In the genomic region with DNA sequence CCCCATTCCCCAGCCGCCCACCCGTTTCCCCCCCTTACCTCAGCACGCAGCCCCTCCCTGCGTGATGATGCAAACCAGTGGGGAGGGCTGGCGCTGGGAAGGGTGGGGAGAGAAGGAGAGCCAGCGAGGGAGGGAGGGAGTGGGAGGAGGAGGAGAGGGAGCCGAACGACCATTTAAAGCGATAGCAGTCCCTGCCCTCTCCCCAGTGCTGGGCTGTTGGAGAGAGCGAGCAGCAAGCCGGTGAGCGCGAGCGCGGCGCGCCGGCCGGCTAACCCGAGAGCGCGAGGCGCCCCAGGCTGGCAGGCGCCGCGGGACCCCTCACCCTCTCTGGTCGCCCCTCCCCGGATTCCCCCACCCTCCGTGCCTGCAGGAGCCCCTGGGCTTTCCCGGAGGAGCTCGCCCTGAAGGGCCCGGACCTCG, we compare ENCODE assay signal across 13 cellular contexts. TPM values are rescaled to one million over a fixed set of nuclear protein-coding genes. Genes with fewer than 3 reads are reported as not detected.
A peak's percentile ranks its signal among the peaks of the same experiment; 100 is the strongest.
DNase-seq lines count a peak whose midpoint lies in the region; ATAC-seq and TF ChIP-seq lines count a peak whose summit lies in the region.
"Had no signal": no experiment of that assay in that cellular context is flagged by ENCODE, and none has a peak within 500 bp of the region (broad histone marks: within the 10 kb centered on the region; RNA-seq: fewer than 3 reads in every experiment).

A gene (plus strand): TSS at position 205 of the 420 bp plus-strand sequence.

- 0% methylated on average over 29 to 33 of the region's 33 CpGs for WGBS in ectodermal cell, 2 experiments
- WGBS in mesodermal cell (ENCODE audit: insufficient coverage in 2 of 2), 2 experiments: 0 to 1% methylated on average over 14 to 20 of the region's 33 CpGs
- 0 to 1% methylated on average over 31 to 33 of the region's 33 CpGs for WGBS in tibial nerve, 2 donors

- no peak for TF ChIP-seq POLR2A in tibial nerve (IDR thresholded peaks at IDR 0.05)

- ATAC-seq in HG03439 (IDR thresholded peaks at IDR 0.05; ENCODE audit: unreplicated experiment) (no peak), GM18909 (IDR thresholded peaks at IDR 0.05; ENCODE audit: poor library complexity, unreplicated experiment) (no peak)
- ATAC-seq: naive thymus-derived CD8-positive, alpha-beta T cell had no signal

- H3K27ac ChIP-seq in ectodermal cell (ENCODE audit: insufficient read depth, low read depth, low read length, poor library complexity, severe bottlenecking) (no peak within 1 kb of the TSS), mesodermal cell (ENCODE audit: low read depth, low read length, severe bottlenecking) (no peak within 1 kb of the TSS), tibial nerve (no peak within 1 kb of the TSS)
- H3K27ac ChIP-seq: RWPE1 had no signal

- H3K36me3 ChIP-seq in ectodermal cell (ENCODE audit: control insufficient read depth, insufficient read depth, low read length): no peaks in the 10 kb centered on the region
- H3K36me3 ChIP-seq in mesodermal cell (ENCODE audit: control insufficient read depth, insufficient read depth, low read length): no peaks in the 10 kb centered on the region
- no peaks in the 10 kb centered on the region for H3K36me3 ChIP-seq in tibial nerve

- H3K4me1 ChIP-seq in ectodermal cell (ENCODE audit: control insufficient read depth, insufficient read depth, low read length): peaks cover 9% of the 10 kb centered on the region
- H3K4me1 ChIP-seq in mesodermal cell (ENCODE audit: control insufficient read depth, insufficient read depth, low read length, poor library complexity, severe bottlenecking): peaks cover 9% of the 10 kb centered on the region
- peaks cover 0 to 26% (median 0%) of the 10 kb centered on the region in 4 donors for H3K4me1 ChIP-seq in tibial nerve

- H3K9me3 ChIP-seq in ectodermal cell (ENCODE audit: control insufficient read depth, low read length) (no peaks in the 10 kb centered on the region), mesodermal cell (ENCODE audit: control insufficient read depth, low read length) (no peaks in the 10 kb centered on the region), tibial nerve (no peaks in the 10 kb centered on the region)

- DNase-seq in NCI-H82 (lab: John Stamatoyannopoulos, UW): peak; percentile 35
- no peak for DNase-seq in NCI-H82 treated with DMSO at 0.1 percent for 48 hours (lab: John Stamatoyannopoulos, UW; ENCODE audit: unreplicated experiment)
- DNase-seq in tibial nerve (ENCODE audit: low spot score in 2 of 2): no peak
- no peak for DNase-seq in NCI-H2196 (lab: John Stamatoyannopoulos, UW; ENCODE audit: unreplicated experiment)
- DNase-seq: HCEC 1CT; IMR-90; naive thymus-derived CD8-positive, alpha-beta T cell had no signal

- H3K4me3 ChIP-seq in ectodermal cell (ENCODE audit: insufficient read depth, low read depth, low read length) (peak within 1 kb of the TSS; percentile 45), mesodermal cell (ENCODE audit: extremely low read depth, insufficient read depth, low read length, poor library complexity, severe bottlenecking) (peak within 1 kb of the TSS; percentile 34), tibial nerve (peak within 1 kb of the TSS in 3 of 4 donors; percentile 3 to 43 (median 4))

- TF ChIP-seq EP300 in tibial nerve (IDR thresholded peaks at IDR 0.05): no peak

- H3K27me3 ChIP-seq in ectodermal cell (ENCODE audit: control insufficient read depth, insufficient read depth, low read length, poor library complexity, severe bottlenecking): peaks cover 83% of the 10 kb centered on the region
- H3K27me3 ChIP-seq in tibial nerve: peaks cover 0 to 57% of the 10 kb centered on the region in 2 donors

- no peak for TF ChIP-seq CTCF in tibial nerve (IDR thresholded peaks at IDR 0.05)

RNA-seq across cellular contexts. Expression of the gene that starts here (rescaled TPM):
- 0.44 TPM for polyA plus RNA-seq in ectodermal cell (2013, experiment 1 of 4)
- polyA plus RNA-seq in ectodermal cell (2013, experiment 2 of 4): 0.50 TPM
- 0.16 TPM for polyA plus RNA-seq in ectodermal cell (2013, experiment 3 of 4)
- polyA plus RNA-seq in ectodermal cell (2013, experiment 4 of 4): 0.49 TPM
- 0.29 TPM for polyA plus RNA-seq in mesodermal cell (2013, experiment 1 of 2)
- polyA plus RNA-seq in mesodermal cell (2013, experiment 2 of 2): 0.56 TPM
- total RNA-seq in tibial nerve: under 1 TPM in 2 of 4 donors, not detected in 2; 0.22 to 0.84 TPM
- total RNA-seq: IMR-90; naive thymus-derived CD8-positive, alpha-beta T cell had no signal
- polyA plus RNA-seq: AG04450; IMR-90; naive thymus-derived CD8-positive, alpha-beta T cell had no signal
